ENCODE assay signal across 31 cellular contexts in the genomic region with DNA sequence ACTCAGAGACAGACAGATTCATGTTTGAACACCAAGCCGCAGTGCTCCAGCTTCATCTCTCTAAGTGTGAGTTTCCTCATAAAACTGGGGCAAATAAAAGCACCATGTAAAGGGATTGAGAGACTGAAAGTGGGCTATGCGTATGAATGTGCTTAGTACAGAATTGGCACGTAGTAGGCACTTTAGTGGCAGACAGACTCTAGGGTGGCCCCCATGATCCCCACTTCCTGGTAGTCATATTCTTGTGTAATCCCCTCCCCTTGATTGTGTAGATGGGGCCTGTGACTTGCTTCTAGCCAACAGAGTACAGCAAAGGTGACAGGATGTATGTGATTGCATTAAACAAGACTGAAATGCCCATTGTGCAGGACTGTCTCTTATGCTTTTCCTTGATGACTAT. TPM values are rescaled to one million over a fixed set of nuclear protein-coding genes. Genes with fewer than 3 reads are reported as not detected.
"Had no signal": no experiment of that assay in that cellular context is flagged by ENCODE, and none has a peak within 500 bp of the region (broad histone marks: within the 10 kb centered on the region; RNA-seq: fewer than 3 reads in every experiment).

No MANE protein-coding gene starts in this region.

- H3K27ac ChIP-seq: stomach, suprapubic skin, testis, thoracic aorta, thyroid gland, tibial artery, tibial nerve, transverse colon, upper lobe of left lung, upper lobe of right lung, uterus, vagina had no signal

- ATAC-seq: stimulated activated effector memory CD8-positive, alpha-beta T cell treated with anti-CD3 and anti-CD28 coated beads, Interleukin-12 subunit alpha, Interleukin-12 subunit beta, amount 100 ng/mL, for 72 hours; stimulated activated memory B cell treated with anti-CD40 and anti-IgM and Interleukin-4, amounts not matched to agents 10 μg/mL and 1 μg/mL and 100 μg/mL, for 72 hours; stimulated activated naive B cell treated with anti-CD40 and anti-IgM and Interleukin-4, amounts not matched to agents 10 μg/mL and 1 μg/mL and 100 μg/mL, for 72 hours; stimulated activated naive CD8-positive, alpha-beta T cell treated with anti-CD3 and anti-CD28 coated beads, Interleukin-15, amount 100 ng/mL, for 72 hours; stimulated activated naive CD8-positive, alpha-beta T cell treated with anti-CD3 and anti-CD28 coated beads, Interleukin-15, Interleukin-2, amounts not matched to agents 100 U/mL and 50 U/mL, for 24 hours; upper lobe of right lung had no signal

- H3K4me3 ChIP-seq: stomach, suprapubic skin, testis, thoracic aorta, thyroid gland, tibial artery, tibial nerve, transverse colon, upper lobe of left lung, upper lobe of right lung, uterus, vagina had no signal

- H3K9me3 ChIP-seq: testis, thoracic aorta, thyroid gland, transverse colon, upper lobe of right lung, uterus, vagina had no signal

- FAIRE-seq: urothelium cell line had no signal

- H3K36me3 ChIP-seq: stomach, suprapubic skin, thoracic aorta, thyroid gland, tibial artery, tibial nerve, transverse colon, upper lobe of left lung, upper lobe of right lung, uterus, vagina had no signal

- DNase-seq: stimulated activated CD4-positive, alpha-beta T cell treated with anti-CD3 and anti-CD28 coated beads, Interleukin-2, amount 100 ng/mL, for 48 hours; stimulated activated CD4-positive, alpha-beta T cell treated with anti-CD3 and anti-CD28 coated beads, Interleukin-4, amount 100 ng/mL, for 1 hour; stimulated activated CD4-positive, alpha-beta T cell treated with anti-CD3 and anti-CD28 coated beads, Interleukin-4, amount 100 ng/mL, for 24 hours; stimulated activated CD4-positive, alpha-beta T cell treated with anti-CD3 and anti-CD28 coated beads, Interleukin-4, amount 100 ng/mL, for 4 hours; stimulated activated CD8-positive, alpha-beta memory T cell treated with anti-CD3 and anti-CD28 coated beads, Interleukin-4, amount 100 ng/mL, for 48 hours; stimulated activated naive B cell treated with anti-CD40 and anti-IgM and Interleukin-4, amounts not matched to agents 10 μg/mL and 1 μg/mL and 100 μg/mL, for 72 hours; stimulated activated naive CD4-positive, alpha-beta T cell; stimulated activated naive CD4-positive, alpha-beta T cell treated with Interleukin-2 at 50 U/mL for 16 hours; stimulated activated naive CD8-positive, alpha-beta T cell treated with anti-CD3 and anti-CD28 coated beads, Interleukin-15, amount 100 ng/mL, for 72 hours; stimulated activated naive CD8-positive, alpha-beta T cell treated with anti-CD3 and anti-CD28 coated beads, Interleukin-15, Interleukin-2, amounts not matched to agents 100 U/mL and 50 U/mL, for 24 hours; stomach; substantia nigra; testis; thyroid gland; tibial artery; transverse colon; trophoblast cell; upper lobe of left lung; upper lobe of right lung; uterus had no signal

- H3K27me3 ChIP-seq: stomach, suprapubic skin, testis, thyroid gland, tibial artery, tibial nerve, transverse colon, upper lobe of left lung, upper lobe of right lung, uterus, vagina had no signal

- H3K4me1 ChIP-seq: stomach, suprapubic skin, testis, thyroid gland, tibial artery, tibial nerve, transverse colon, upper lobe of left lung, upper lobe of right lung, uterus, vagina had no signal

RNA-seq across cellular contexts. Expression of a gene that starts 43.0 kb away (rescaled TPM):
- total RNA-seq: stomach, subcutaneous adipose tissue, suprapubic skin, temporal lobe, thoracic aorta, thyroid gland, tibial nerve, upper lobe of left lung, ureter, urinary bladder, uterus, vagina had no signal
- polyA plus RNA-seq: stomach, urinary bladder had no signal
